Comparison of ENCODE assay signal across 1 cellular context in the genomic region with DNA sequence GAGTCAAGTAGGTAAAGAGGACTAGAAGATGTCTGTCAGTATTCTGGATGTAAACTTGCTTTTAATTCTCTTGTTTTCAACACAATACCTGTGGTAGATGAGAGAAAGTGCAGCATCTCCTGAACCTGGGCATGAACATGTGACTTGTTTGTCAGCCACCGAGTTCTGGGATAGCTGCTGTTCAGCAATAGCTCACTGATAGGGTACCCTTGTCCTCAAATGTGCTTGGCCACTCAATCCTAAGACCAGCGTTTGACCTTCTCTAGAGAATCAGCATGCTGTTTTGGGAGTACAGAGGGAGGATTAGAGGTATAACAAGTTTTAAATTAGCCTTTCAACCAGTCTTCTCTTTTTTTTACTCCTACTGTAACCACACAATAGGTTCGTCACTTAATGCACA.
TF ChIP-seq lines count a peak whose summit lies in the region.

No MANE protein-coding gene starts in this region.

TF ChIP-seq in GM23338, 12 proteins besides CTCF, POLR2A, EP300 and RAD21 (continued from another document):
- TF ChIP-seq, protein P1, sequence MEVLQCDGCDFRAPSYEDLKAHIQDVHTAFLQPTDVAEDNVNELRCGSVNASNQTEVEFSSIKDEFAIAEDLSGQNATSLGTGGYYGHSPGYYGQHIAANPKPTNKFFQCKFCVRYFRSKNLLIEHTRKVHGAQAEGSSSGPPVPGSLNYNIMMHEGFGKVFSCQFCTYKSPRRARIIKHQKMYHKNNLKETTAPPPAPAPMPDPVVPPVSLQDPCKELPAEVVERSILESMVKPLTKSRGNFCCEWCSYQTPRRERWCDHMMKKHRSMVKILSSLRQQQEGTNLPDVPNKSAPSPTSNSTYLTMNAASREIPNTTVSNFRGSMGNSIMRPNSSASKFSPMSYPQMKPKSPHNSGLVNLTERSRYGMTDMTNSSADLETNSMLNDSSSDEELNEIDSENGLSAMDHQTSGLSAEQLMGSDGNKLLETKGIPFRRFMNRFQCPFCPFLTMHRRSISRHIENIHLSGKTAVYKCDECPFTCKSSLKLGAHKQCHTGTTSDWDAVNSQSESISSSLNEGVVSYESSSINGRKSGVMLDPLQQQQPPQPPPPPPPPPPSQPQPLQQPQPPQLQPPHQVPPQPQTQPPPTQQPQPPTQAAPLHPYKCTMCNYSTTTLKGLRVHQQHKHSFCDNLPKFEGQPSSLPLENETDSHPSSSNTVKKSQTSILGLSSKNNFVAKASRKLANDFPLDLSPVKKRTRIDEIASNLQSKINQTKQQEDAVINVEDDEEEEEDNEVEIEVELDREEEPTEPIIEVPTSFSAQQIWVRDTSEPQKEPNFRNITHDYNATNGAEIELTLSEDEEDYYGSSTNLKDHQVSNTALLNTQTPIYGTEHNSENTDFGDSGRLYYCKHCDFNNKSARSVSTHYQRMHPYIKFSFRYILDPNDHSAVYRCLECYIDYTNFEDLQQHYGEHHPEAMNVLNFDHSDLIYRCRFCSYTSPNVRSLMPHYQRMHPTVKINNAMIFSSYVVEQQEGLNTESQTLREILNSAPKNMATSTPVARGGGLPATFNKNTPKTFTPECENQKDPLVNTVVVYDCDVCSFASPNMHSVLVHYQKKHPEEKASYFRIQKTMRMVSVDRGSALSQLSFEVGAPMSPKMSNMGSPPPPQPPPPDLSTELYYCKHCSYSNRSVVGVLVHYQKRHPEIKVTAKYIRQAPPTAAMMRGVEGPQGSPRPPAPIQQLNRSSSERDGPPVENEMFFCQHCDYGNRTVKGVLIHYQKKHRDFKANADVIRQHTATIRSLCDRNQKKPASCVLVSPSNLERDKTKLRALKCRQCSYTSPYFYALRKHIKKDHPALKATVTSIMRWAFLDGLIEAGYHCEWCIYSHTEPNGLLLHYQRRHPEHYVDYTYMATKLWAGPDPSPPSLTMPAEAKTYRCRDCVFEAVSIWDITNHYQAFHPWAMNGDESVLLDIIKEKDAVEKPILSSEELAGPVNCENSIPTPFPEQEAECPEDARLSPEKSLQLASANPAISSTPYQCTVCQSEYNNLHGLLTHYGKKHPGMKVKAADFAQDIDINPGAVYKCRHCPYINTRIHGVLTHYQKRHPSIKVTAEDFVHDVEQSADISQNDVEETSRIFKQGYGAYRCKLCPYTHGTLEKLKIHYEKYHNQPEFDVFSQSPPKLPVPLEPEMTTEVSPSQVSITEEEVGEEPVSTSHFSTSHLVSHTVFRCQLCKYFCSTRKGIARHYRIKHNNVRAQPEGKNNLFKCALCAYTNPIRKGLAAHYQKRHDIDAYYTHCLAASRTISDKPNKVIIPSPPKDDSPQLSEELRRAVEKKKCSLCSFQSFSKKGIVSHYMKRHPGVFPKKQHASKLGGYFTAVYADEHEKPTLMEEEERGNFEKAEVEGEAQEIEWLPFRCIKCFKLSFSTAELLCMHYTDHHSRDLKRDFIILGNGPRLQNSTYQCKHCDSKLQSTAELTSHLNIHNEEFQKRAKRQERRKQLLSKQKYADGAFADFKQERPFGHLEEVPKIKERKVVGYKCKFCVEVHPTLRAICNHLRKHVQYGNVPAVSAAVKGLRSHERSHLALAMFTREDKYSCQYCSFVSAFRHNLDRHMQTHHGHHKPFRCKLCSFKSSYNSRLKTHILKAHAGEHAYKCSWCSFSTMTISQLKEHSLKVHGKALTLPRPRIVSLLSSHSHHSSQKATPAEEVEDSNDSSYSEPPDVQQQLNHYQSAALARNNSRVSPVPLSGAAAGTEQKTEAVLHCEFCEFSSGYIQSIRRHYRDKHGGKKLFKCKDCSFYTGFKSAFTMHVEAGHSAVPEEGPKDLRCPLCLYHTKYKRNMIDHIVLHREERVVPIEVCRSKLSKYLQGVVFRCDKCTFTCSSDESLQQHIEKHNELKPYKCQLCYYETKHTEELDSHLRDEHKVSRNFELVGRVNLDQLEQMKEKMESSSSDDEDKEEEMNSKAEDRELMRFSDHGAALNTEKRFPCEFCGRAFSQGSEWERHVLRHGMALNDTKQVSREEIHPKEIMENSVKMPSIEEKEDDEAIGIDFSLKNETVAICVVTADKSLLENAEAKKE (CRISPR knock-in tag; IDR thresholded peaks at IDR 0.05): no peak
- TF ChIP-seq, protein P2, sequence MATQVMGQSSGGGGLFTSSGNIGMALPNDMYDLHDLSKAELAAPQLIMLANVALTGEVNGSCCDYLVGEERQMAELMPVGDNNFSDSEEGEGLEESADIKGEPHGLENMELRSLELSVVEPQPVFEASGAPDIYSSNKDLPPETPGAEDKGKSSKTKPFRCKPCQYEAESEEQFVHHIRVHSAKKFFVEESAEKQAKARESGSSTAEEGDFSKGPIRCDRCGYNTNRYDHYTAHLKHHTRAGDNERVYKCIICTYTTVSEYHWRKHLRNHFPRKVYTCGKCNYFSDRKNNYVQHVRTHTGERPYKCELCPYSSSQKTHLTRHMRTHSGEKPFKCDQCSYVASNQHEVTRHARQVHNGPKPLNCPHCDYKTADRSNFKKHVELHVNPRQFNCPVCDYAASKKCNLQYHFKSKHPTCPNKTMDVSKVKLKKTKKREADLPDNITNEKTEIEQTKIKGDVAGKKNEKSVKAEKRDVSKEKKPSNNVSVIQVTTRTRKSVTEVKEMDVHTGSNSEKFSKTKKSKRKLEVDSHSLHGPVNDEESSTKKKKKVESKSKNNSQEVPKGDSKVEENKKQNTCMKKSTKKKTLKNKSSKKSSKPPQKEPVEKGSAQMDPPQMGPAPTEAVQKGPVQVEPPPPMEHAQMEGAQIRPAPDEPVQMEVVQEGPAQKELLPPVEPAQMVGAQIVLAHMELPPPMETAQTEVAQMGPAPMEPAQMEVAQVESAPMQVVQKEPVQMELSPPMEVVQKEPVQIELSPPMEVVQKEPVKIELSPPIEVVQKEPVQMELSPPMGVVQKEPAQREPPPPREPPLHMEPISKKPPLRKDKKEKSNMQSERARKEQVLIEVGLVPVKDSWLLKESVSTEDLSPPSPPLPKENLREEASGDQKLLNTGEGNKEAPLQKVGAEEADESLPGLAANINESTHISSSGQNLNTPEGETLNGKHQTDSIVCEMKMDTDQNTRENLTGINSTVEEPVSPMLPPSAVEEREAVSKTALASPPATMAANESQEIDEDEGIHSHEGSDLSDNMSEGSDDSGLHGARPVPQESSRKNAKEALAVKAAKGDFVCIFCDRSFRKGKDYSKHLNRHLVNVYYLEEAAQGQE (IDR thresholded peaks at IDR 0.05; ENCODE audit: unreplicated experiment): no peak
- TF ChIP-seq JUNB (IDR thresholded peaks at IDR 0.05; ENCODE audit: unreplicated experiment) (no peak), ZNF331 (CRISPR knock-in tag; IDR thresholded peaks at IDR 0.05; ENCODE audit: low read depth) (no peak), CREB1 (CRISPR knock-in tag; IDR thresholded peaks at IDR 0.05; ENCODE audit: low read depth) (no peak), STAT1 (IDR thresholded peaks at IDR 0.05; ENCODE audit: unreplicated experiment) (no peak)
- TF ChIP-seq, protein P3, sequence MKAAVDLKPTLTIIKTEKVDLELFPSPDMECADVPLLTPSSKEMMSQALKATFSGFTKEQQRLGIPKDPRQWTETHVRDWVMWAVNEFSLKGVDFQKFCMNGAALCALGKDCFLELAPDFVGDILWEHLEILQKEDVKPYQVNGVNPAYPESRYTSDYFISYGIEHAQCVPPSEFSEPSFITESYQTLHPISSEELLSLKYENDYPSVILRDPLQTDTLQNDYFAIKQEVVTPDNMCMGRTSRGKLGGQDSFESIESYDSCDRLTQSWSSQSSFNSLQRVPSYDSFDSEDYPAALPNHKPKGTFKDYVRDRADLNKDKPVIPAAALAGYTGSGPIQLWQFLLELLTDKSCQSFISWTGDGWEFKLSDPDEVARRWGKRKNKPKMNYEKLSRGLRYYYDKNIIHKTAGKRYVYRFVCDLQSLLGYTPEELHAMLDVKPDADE (IDR thresholded peaks at IDR 0.05): no peak
